15 cellular contexts compared by ENCODE assay signal in the genomic region with DNA sequence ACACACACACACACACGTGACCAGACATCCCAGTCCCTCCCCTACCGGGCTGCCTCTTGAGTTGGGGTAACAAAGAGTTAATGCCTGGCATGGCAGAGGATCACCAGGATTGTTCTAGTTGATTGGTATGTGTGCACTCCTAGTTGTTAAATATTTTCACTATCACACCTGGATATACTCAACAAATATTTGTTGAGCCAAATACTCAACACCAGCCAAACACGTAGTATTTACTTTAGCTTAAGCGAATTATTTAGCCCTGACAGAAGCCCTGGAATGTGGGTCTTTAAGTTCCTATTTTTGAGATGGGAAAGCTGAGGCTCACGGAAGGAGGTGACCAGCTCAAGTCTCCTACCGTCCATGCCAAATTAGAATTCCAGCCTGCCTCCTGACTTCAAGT. TPM values are rescaled to one million over a fixed set of nuclear protein-coding genes. Genes with fewer than 3 reads are reported as not detected.
A peak's percentile ranks its signal among the peaks of the same experiment; 100 is the strongest.
DNase-seq lines count a peak whose midpoint lies in the region; ATAC-seq and TF ChIP-seq lines count a peak whose summit lies in the region.
"Had no signal": no experiment of that assay in that cellular context is flagged by ENCODE, and none has a peak within 500 bp of the region (broad histone marks: within the 10 kb centered on the region; RNA-seq: fewer than 3 reads in every experiment).

No MANE protein-coding gene starts in this region.

- no peak for ATAC-seq in activated naive CD8-positive, alpha-beta T cell treated with anti-CD3 and anti-CD28 coated beads, Interleukin-2, amount 50 U/mL, for 24 hours
- ATAC-seq in GM21737 (IDR thresholded peaks at IDR 0.05; ENCODE audit: unreplicated experiment) (no peak), GM19328 (IDR thresholded peaks at IDR 0.05; ENCODE audit: unreplicated experiment) (no peak)

- H3K27me3 ChIP-seq in CD8-positive, alpha-beta memory T cell (ENCODE audit: insufficient read depth, low read length, poor library complexity, severe bottlenecking): no peaks in the 10 kb centered on the region
- peaks cover 11% of the 10 kb centered on the region; the same call in 1 of the 2 replicates for H3K27me3 ChIP-seq in HUES64 (ENCODE audit: insufficient read depth, low read length)
- H3K27me3 ChIP-seq in mucosa of rectum (ENCODE audit: control insufficient read depth in 2 of 2, insufficient read depth in 2 of 2, low read length in 2 of 2): no peaks in the 10 kb centered on the region
- peaks cover 24% of the 10 kb centered on the region for H3K27me3 ChIP-seq in brain microvascular endothelial cell (replicated peaks)
- H3K27me3 ChIP-seq: ascending aorta, ovary had no signal

- H3K9ac ChIP-seq in HUES64 (ENCODE audit: low read depth, low read length): no peak overlapping the region
- peak overlapping the region in 1 of 2 donors; percentile 44 for H3K9ac ChIP-seq in mucosa of rectum (ENCODE audit: low read depth in 1 of 2, low read length in 2 of 2)

- CTCF ChIA-PET in CD8-positive, alpha-beta memory T cell (lab: Charles Lee): interaction anchor here (1.1 to 1.2 kb wide), 2 partner anchors 90 to 116 kb away, joined by 3 to 4 read pairs; a partner anchor contains a TSS

- no peak for TF ChIP-seq CTCF in brain microvascular endothelial cell (IDR thresholded peaks at IDR 0.05; ENCODE audit: low read depth, low read length, missing control alignments)
- no peak for TF ChIP-seq CTCF in foreskin fibroblast (IDR thresholded peaks at IDR 0.05; ENCODE audit: low read depth, low read length)

- DNase-seq in CD8-positive, alpha-beta memory T cell: no peak
- no peak for DNase-seq in activated naive CD8-positive, alpha-beta T cell treated with anti-CD3 and anti-CD28 coated beads, Interleukin-2, amount 50 U/mL, for 24 hours
- DNase-seq in brain microvascular endothelial cell (no peak), foreskin fibroblast (no peak)
- DNase-seq: DMS 273 treated with DMSO at 0.1 percent for 48 hours; NCI-H2171; ovary; SHP77 treated with DMSO at 0.1 percent for 48 hours; stimulated activated CD4-positive, alpha-beta T cell treated with anti-CD3 and anti-CD28 coated beads, Interleukin-4, amount 100 ng/mL, for 1 hour had no signal

- peak overlapping the region; percentile 89 to 99 (median 93) for H3K27ac Mint-ChIP-seq in CD8-positive, alpha-beta memory T cell
- H3K27ac Mint-ChIP-seq in activated naive CD8-positive, alpha-beta T cell treated with anti-CD3 and anti-CD28 coated beads, Interleukin-2, amount 50 U/mL, for 24 hours: peak overlapping the region; percentile 73

- H3K4me3 Mint-ChIP-seq in CD8-positive, alpha-beta memory T cell: peak overlapping the region; percentile 29 to 84 (median 76)
- no peak overlapping the region for H3K4me3 Mint-ChIP-seq in activated naive CD8-positive, alpha-beta T cell treated with anti-CD3 and anti-CD28 coated beads, Interleukin-2, amount 50 U/mL, for 24 hours

- in situ Hi-C loops in brain microvascular endothelial cell (cut with HindIII; ENCODE audit: low pct_ligation_motif_present, low sequenced_read_pairs): no loop called here

- peaks cover 27 to 57% (median 29%) of the 10 kb centered on the region in 3 donors for H3K36me3 Mint-ChIP-seq in CD8-positive, alpha-beta memory T cell
- peaks cover 52% of the 10 kb centered on the region for H3K36me3 Mint-ChIP-seq in activated naive CD8-positive, alpha-beta T cell treated with anti-CD3 and anti-CD28 coated beads, Interleukin-2, amount 50 U/mL, for 24 hours (ENCODE audit: low read depth)

- peaks cover 96% of the 10 kb centered on the region for H3K4me1 ChIP-seq in CD8-positive, alpha-beta memory T cell (ENCODE audit: insufficient read depth, low read length)
- peaks cover 15% of the 10 kb centered on the region for H3K4me1 ChIP-seq in HUES64 (ENCODE audit: insufficient read depth, low read length)
- H3K4me1 ChIP-seq in mucosa of rectum (ENCODE audit: control insufficient read depth in 2 of 2, insufficient read depth in 2 of 2, low read length in 2 of 2): peaks cover 32 to 51% of the 10 kb centered on the region in 2 donors
- H3K4me1 ChIP-seq: ascending aorta had no signal

- no peaks in the 10 kb centered on the region for H3K27me3 Mint-ChIP-seq in CD8-positive, alpha-beta memory T cell
- no peaks in the 10 kb centered on the region for H3K27me3 Mint-ChIP-seq in activated naive CD8-positive, alpha-beta T cell treated with anti-CD3 and anti-CD28 coated beads, Interleukin-2, amount 50 U/mL, for 24 hours

- H3K4me1 Mint-ChIP-seq in CD8-positive, alpha-beta memory T cell: peaks cover 85 to 96% (median 93%) of the 10 kb centered on the region in 3 donors
- H3K4me1 Mint-ChIP-seq in activated naive CD8-positive, alpha-beta T cell treated with anti-CD3 and anti-CD28 coated beads, Interleukin-2, amount 50 U/mL, for 24 hours: peaks cover 89% of the 10 kb centered on the region

- WGBS in HUES64: 61% methylated on average over 5 of the region's 6 CpGs

- peaks cover 50% of the 10 kb centered on the region for H3K36me3 ChIP-seq in CD8-positive, alpha-beta memory T cell (ENCODE audit: insufficient read depth, low read length)
- H3K36me3 ChIP-seq in HUES64 (ENCODE audit: insufficient read depth, low read length) (no peaks in the 10 kb centered on the region), mucosa of rectum (ENCODE audit: control insufficient read depth in 2 of 2, insufficient read depth in 2 of 2, low read length in 2 of 2) (no peaks in the 10 kb centered on the region), brain microvascular endothelial cell (replicated peaks) (no peaks in the 10 kb centered on the region)
- H3K36me3 ChIP-seq: ascending aorta, ovary, thoracic aorta had no signal

- H3K9me3 Mint-ChIP-seq in CD8-positive, alpha-beta memory T cell: no peaks in the 10 kb centered on the region
- no peaks in the 10 kb centered on the region for H3K9me3 Mint-ChIP-seq in activated naive CD8-positive, alpha-beta T cell treated with anti-CD3 and anti-CD28 coated beads, Interleukin-2, amount 50 U/mL, for 24 hours

- POLR2A ChIA-PET in CD8-positive, alpha-beta memory T cell (lab: Charles Lee): interaction anchor here (0.8 to 1.0 kb wide), 2 partner anchors 8 to 88 kb away, joined by 3 to 5 read pairs; no protein-coding TSS in a partner anchor

- no peaks in the 10 kb centered on the region for H3K9me3 ChIP-seq in CD8-positive, alpha-beta memory T cell (ENCODE audit: low read length)
- H3K9me3 ChIP-seq in HUES64 (ENCODE audit: insufficient read depth, low read depth, low read length) (no peaks in the 10 kb centered on the region), mucosa of rectum (ENCODE audit: control insufficient read depth in 2 of 2, low read length in 2 of 2) (no peaks in the 10 kb centered on the region)
- H3K9me3 ChIP-seq: ascending aorta, ovary, thoracic aorta had no signal

- peak overlapping the region; percentile 2 for H3K4me3 ChIP-seq in CD8-positive, alpha-beta memory T cell (ENCODE audit: low read length)
- H3K4me3 ChIP-seq in HUES64 (ENCODE audit: low read length): peak overlapping the region; percentile 47
- H3K4me3 ChIP-seq in mucosa of rectum (ENCODE audit: low read length in 2 of 2): peak overlapping the region; percentile 28 to 39
- H3K4me3 ChIP-seq in brain microvascular endothelial cell (ENCODE audit: low read depth, low read length): no peak overlapping the region
- H3K4me3 ChIP-seq in foreskin fibroblast (ENCODE audit: low read depth in 1 of 2, low read length in 2 of 2): no peak overlapping the region
- H3K4me3 ChIP-seq: ascending aorta, ovary, thoracic aorta had no signal

- H3K27ac ChIP-seq in CD8-positive, alpha-beta memory T cell (ENCODE audit: low read depth, low read length): peak overlapping the region; percentile 20
- no peak overlapping the region for H3K27ac ChIP-seq in HUES64 (ENCODE audit: low read depth, low read length)
- peak overlapping the region; percentile 65 to 77 for H3K27ac ChIP-seq in mucosa of rectum (ENCODE audit: low read depth in 2 of 2, low read length in 2 of 2)
- no peak overlapping the region for H3K27ac ChIP-seq in brain microvascular endothelial cell
- H3K27ac ChIP-seq: ascending aorta, ovary, thoracic aorta had no signal

RNA-seq across cellular contexts. Expression of a gene that starts 10.5 kb away (rescaled TPM):
- 100 to 1,000 TPM; 534 to 541 TPM for total RNA-seq in CD8-positive, alpha-beta memory T cell
- 1,158 TPM for polyA plus RNA-seq in CD8-positive, alpha-beta memory T cell
- polyA plus RNA-seq in HUES64 (2013, experiment 1 of 2): not detected
- not detected for polyA plus RNA-seq in HUES64 (2013, experiment 2 of 2)
- total RNA-seq: ascending aorta had no signal

RNA-seq across cellular contexts. Expression of a gene that starts 27.5 kb away (rescaled TPM):
- 100 to 1,000 TPM; 426 to 438 TPM for total RNA-seq in CD8-positive, alpha-beta memory T cell
- polyA plus RNA-seq in CD8-positive, alpha-beta memory T cell: 1,253 TPM
- not detected for polyA plus RNA-seq in HUES64 (2013, experiment 1 of 2)
- polyA plus RNA-seq in HUES64 (2013, experiment 2 of 2): not detected
- total RNA-seq: ascending aorta had no signal

RNA-seq across cellular contexts. Expression of a gene that starts 29.2 kb away (rescaled TPM):
- 100 to 1,000 TPM; 167 to 170 TPM for total RNA-seq in CD8-positive, alpha-beta memory T cell
- polyA plus RNA-seq in CD8-positive, alpha-beta memory T cell: 414 TPM
- polyA plus RNA-seq in HUES64 (2013, experiment 1 of 2): not detected
- not detected for polyA plus RNA-seq in HUES64 (2013, experiment 2 of 2)
- total RNA-seq: ascending aorta had no signal

RNA-seq across cellular contexts. Expression of a gene that starts 44.4 kb away (rescaled TPM):
- total RNA-seq in CD8-positive, alpha-beta memory T cell: 10 to 100 TPM; 55.9 to 56.8 TPM
- polyA plus RNA-seq in CD8-positive, alpha-beta memory T cell: 27.8 TPM
- 21.1 TPM for polyA plus RNA-seq in HUES64 (2013, experiment 1 of 2)
- 20.0 TPM for polyA plus RNA-seq in HUES64 (2013, experiment 2 of 2)

RNA-seq across cellular contexts. Expression of a gene that starts 50.9 kb away (rescaled TPM):
- total RNA-seq in CD8-positive, alpha-beta memory T cell: 1 to 10 TPM; 4.5 to 5.5 TPM
- polyA plus RNA-seq in CD8-positive, alpha-beta memory T cell: 0.36 TPM
- 0.65 TPM for polyA plus RNA-seq in HUES64 (2013, experiment 1 of 2)
- polyA plus RNA-seq in HUES64 (2013, experiment 2 of 2): 1.3 TPM

Comparison
In these comparisons a context has a peak if more than half of its experiments do, and no peak if none do; other contexts are left out.
1. H3K27ac ChIP-seq: peak in CD8-positive, alpha-beta memory T cell (single experiment) and mucosa of rectum (2 of 2); none in HUES64 (single experiment) and brain microvascular endothelial cell (single experiment).
2. H3K4me3 ChIP-seq: peak in CD8-positive, alpha-beta memory T cell (single experiment), HUES64 (single experiment) and mucosa of rectum (2 of 2); none in brain microvascular endothelial cell (single experiment) and foreskin fibroblast (0 of 2).